21 cellular contexts compared by ENCODE assay signal in the genomic region with DNA sequence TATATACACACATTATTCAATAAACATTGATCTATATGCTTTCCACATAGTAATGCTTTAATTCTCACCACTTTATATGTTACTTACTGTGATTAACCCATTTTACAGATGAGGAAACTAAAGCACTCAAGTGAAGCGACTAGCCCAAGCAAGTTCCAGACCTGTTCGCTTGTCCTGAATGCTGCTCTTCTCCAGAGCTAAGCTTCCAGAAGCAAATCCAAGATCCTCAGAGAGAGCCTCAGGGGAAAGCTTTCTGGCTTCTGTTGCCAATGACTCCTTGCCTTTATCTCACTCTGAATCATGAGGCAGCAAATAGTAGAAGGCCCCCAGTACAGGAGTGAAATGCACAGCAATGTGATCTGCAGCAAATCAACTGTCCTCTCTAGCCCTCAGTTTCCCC. TPM values are rescaled to one million over a fixed set of nuclear protein-coding genes. Genes with fewer than 3 reads are reported as not detected.
DNase-seq lines count a peak whose midpoint lies in the region; ATAC-seq and TF ChIP-seq lines count a peak whose summit lies in the region.
"Had no signal": no experiment of that assay in that cellular context is flagged by ENCODE, and none has a peak within 500 bp of the region (broad histone marks: within the 10 kb centered on the region; RNA-seq: fewer than 3 reads in every experiment).

No MANE protein-coding gene starts in this region.

- H4K20me1 ChIP-seq in KMS-11 (ENCODE audit: insufficient read depth) = no peaks in the 10 kb centered on the region

- H3K23ac ChIP-seq in mesenchymal stem cell (ENCODE audit: low read length in 2 of 2) (no peak overlapping the region), trophoblast cell (ENCODE audit: low read length) (no peak overlapping the region)

- H3K4me3 Mint-ChIP-seq in activated CD8-positive, alpha-beta T cell treated with anti-CD3 and anti-CD28 coated beads for 36 hours = no peak overlapping the region
- no peak overlapping the region for H3K4me3 Mint-ChIP-seq in activated CD8-positive, alpha-beta T cell treated with anti-CD3 and anti-CD28 coated beads, Interleukin-2, amount 10 ng/mL, durations not matched to agents 7 days and 5 days
- H3K4me3 Mint-ChIP-seq: activated T-cell treated with anti-CD3 and anti-CD28 coated beads, Interleukin-2, amount 50 U/mL, for 24 hours; B cell; nephron progenitor cell had no signal

- WGBS in mesenchymal stem cell = 97% methylated on average over 2 of the region's 2 CpGs
- no CpG with 5 or more reads among the region's 2 CpGs for WGBS in trophoblast cell (ENCODE audit: extremely low coverage, insufficient coverage, insufficient read length)

- no peak for DNase-seq in activated CD8-positive, alpha-beta T cell treated with anti-CD3 and anti-CD28 coated beads for 36 hours
- no peak for DNase-seq in activated CD8-positive, alpha-beta T cell treated with anti-CD3 and anti-CD28 coated beads, Interleukin-2, amount 10 ng/mL, durations not matched to agents 7 days and 5 days
- DNase-seq in breast epithelium (ENCODE audit: low spot score in 2 of 2) (no peak), mesenchymal stem cell (no peak), DMS153 (lab: John Stamatoyannopoulos, UW) (no peak), NCI-H345 (lab: John Stamatoyannopoulos, UW) (no peak), trophoblast cell (no peak)
- DNase-seq: activated CD4-positive, alpha-beta T cell treated with anti-CD3 and anti-CD28 coated beads for 48 hours; activated T-cell treated with anti-CD3 and anti-CD28 coated beads, Interleukin-2, amount 50 U/mL, for 24 hours; cerebellar nuclear complex; effector memory CD4-positive, alpha-beta T cell; hypothalamus; NCI-H1417; nephron progenitor cell; NK-92 treated with Interleukin-12 subunit alpha and Interleukin-12 subunit beta, amount 100 ng/mL, for 24 hours; RPMI8226; stimulated activated CD4-positive, alpha-beta T cell treated with anti-CD3 and anti-CD28 coated beads, Interleukin-4, amount 100 ng/mL, for 24 hours had no signal

- TF ChIP-seq POLR2A in breast epithelium (IDR thresholded peaks at IDR 0.05) = no peak

- H2AFZ ChIP-seq in KMS-11 (ENCODE audit: low read depth) (no peak overlapping the region), mesenchymal stem cell (ENCODE audit: low read depth, low read length) (no peak overlapping the region), trophoblast cell (ENCODE audit: insufficient read depth, low read length, poor library complexity) (no peak overlapping the region)

- TF ChIP-seq CTCF in activated CD8-positive, alpha-beta T cell treated with anti-CD3 and anti-CD28 coated beads for 36 hours (IDR thresholded peaks at IDR 0.05) = no peak
- TF ChIP-seq CTCF in KMS-11 (conservative IDR thresholded peaks at IDR 0.05; ENCODE audit: low read depth, low read length) (no peak), breast epithelium (IDR thresholded peaks at IDR 0.05) (no peak)

- CTCF ChIA-PET in activated CD8-positive, alpha-beta T cell treated with anti-CD3 and anti-CD28 coated beads for 36 hours (lab: Charles Lee) = interaction anchor here (1.2 kb wide), 1 partner anchor 19 kb away, joined by 4 read pairs; no protein-coding TSS in a partner anchor
- CTCF ChIA-PET in activated CD8-positive, alpha-beta T cell treated with anti-CD3 and anti-CD28 coated beads, Interleukin-2, amount 10 ng/mL, durations not matched to agents 7 days and 5 days (lab: Charles Lee) = no interaction called here

- no peaks in the 10 kb centered on the region for H3K27me3 Mint-ChIP-seq in activated CD8-positive, alpha-beta T cell treated with anti-CD3 and anti-CD28 coated beads for 36 hours
- H3K27me3 Mint-ChIP-seq in activated CD8-positive, alpha-beta T cell treated with anti-CD3 and anti-CD28 coated beads, Interleukin-2, amount 10 ng/mL, durations not matched to agents 7 days and 5 days (ENCODE audit: low read depth) = no peaks in the 10 kb centered on the region
- H3K27me3 Mint-ChIP-seq: activated T-cell treated with anti-CD3 and anti-CD28 coated beads, Interleukin-2, amount 50 U/mL, for 24 hours; B cell; progenitor cell of endocrine pancreas had no signal

- peaks cover 100% of the 10 kb centered on the region for H3K4me1 ChIP-seq in KMS-11 (ENCODE audit: low read depth, poor library complexity, severe bottlenecking)
- H3K4me1 ChIP-seq in breast epithelium = peaks cover 3 to 17% of the 10 kb centered on the region in 2 donors
- peaks cover 36% of the 10 kb centered on the region for H3K4me1 ChIP-seq in mesenchymal stem cell (ENCODE audit: control insufficient read depth, insufficient read depth, low read depth, low read length)
- peaks cover 24 to 36% of the 10 kb centered on the region in 2 experiments for H3K4me1 ChIP-seq in trophoblast cell (ENCODE audit: control insufficient read depth in 1 of 2, insufficient read depth in 2 of 2, low read length in 2 of 2)

- H3K14ac ChIP-seq in mesenchymal stem cell (ENCODE audit: low read length in 2 of 2) (no peak overlapping the region), trophoblast cell (ENCODE audit: low read length) (no peak overlapping the region)

- H3K4me2 ChIP-seq in KMS-11 = peak overlapping the region; percentile 54
- no peak overlapping the region for H3K4me2 ChIP-seq in mesenchymal stem cell (ENCODE audit: low read length, poor library complexity, severe bottlenecking)
- no peak overlapping the region for H3K4me2 ChIP-seq in trophoblast cell (ENCODE audit: low read length)

- H3K79me2 ChIP-seq in KMS-11 (ENCODE audit: insufficient read depth, low read depth) (peaks cover 51% of the 10 kb centered on the region), trophoblast cell (ENCODE audit: control insufficient read depth, insufficient read depth, low read length, poor library complexity) (peaks cover 4% of the 10 kb centered on the region)

- H2BK15ac ChIP-seq in mesenchymal stem cell (ENCODE audit: low read depth, poor library complexity, severe bottlenecking) = no peak overlapping the region

- peak overlapping the region; percentile 72 for H3K27ac Mint-ChIP-seq in activated CD8-positive, alpha-beta T cell treated with anti-CD3 and anti-CD28 coated beads for 36 hours
- no peak overlapping the region for H3K27ac Mint-ChIP-seq in activated CD8-positive, alpha-beta T cell treated with anti-CD3 and anti-CD28 coated beads, Interleukin-2, amount 10 ng/mL, durations not matched to agents 7 days and 5 days
- H3K27ac Mint-ChIP-seq: B cell, nephron progenitor cell, progenitor cell of endocrine pancreas had no signal

- intact Hi-C loops in activated CD8-positive, alpha-beta T cell treated with anti-CD3 and anti-CD28 coated beads for 36 hours (cut with micrococcal nuclease) = no loop called here
- intact Hi-C loops in breast epithelium (cut with DNase I; ENCODE audit: low total_unique reads) = no loop called here

- peak overlapping the region; percentile 40; the same call in 1 of the 2 replicates for H3K9ac ChIP-seq in KMS-11
- peak overlapping the region; percentile 53 for H3K9ac ChIP-seq in mesenchymal stem cell (ENCODE audit: low read length)
- H3K9ac ChIP-seq in trophoblast cell (ENCODE audit: low read length) = no peak overlapping the region

- H3K4me1 Mint-ChIP-seq in activated CD8-positive, alpha-beta T cell treated with anti-CD3 and anti-CD28 coated beads for 36 hours (ENCODE audit: low read depth) = peaks cover 51% of the 10 kb centered on the region
- H3K4me1 Mint-ChIP-seq in activated CD8-positive, alpha-beta T cell treated with anti-CD3 and anti-CD28 coated beads, Interleukin-2, amount 10 ng/mL, durations not matched to agents 7 days and 5 days (ENCODE audit: low read depth) = peaks cover 58% of the 10 kb centered on the region

- H3K27ac ChIP-seq in KMS-11 (peak overlapping the region; percentile 99), breast epithelium (peak overlapping the region; percentile 39 to 77), mesenchymal stem cell (ENCODE audit: low read length, poor library complexity, severe bottlenecking) (no peak overlapping the region), trophoblast cell (ENCODE audit: low read depth, low read length) (no peak overlapping the region)
- H3K27ac ChIP-seq: 22Rv1 had no signal

- H2BK12ac ChIP-seq in mesenchymal stem cell (ENCODE audit: low read length in 2 of 2) = no peak overlapping the region
- H2BK12ac ChIP-seq in trophoblast cell (ENCODE audit: low read length) = no peak overlapping the region

- no peak overlapping the region for H2BK120ac ChIP-seq in mesenchymal stem cell (ENCODE audit: low read depth, low read length)
- no peak overlapping the region for H2BK120ac ChIP-seq in trophoblast cell (ENCODE audit: insufficient read depth, low read length, poor library complexity)

- H4K91ac ChIP-seq in mesenchymal stem cell (ENCODE audit: low read length) (no peak overlapping the region), trophoblast cell (ENCODE audit: low read depth, low read length) (no peak overlapping the region)

- no peak overlapping the region for H4K12ac ChIP-seq in trophoblast cell (ENCODE audit: low read depth, low read length)

- POLR2A ChIA-PET in activated CD8-positive, alpha-beta T cell treated with anti-CD3 and anti-CD28 coated beads for 36 hours (lab: Charles Lee) = no interaction called here
- POLR2A ChIA-PET in activated CD8-positive, alpha-beta T cell treated with anti-CD3 and anti-CD28 coated beads, Interleukin-2, amount 10 ng/mL, durations not matched to agents 7 days and 5 days (lab: Charles Lee) = interaction anchor here (1.2 kb wide), 1 partner anchor 20 kb away, joined by 4 read pairs; no protein-coding TSS in a partner anchor

- no peak overlapping the region for H3K18ac ChIP-seq in mesenchymal stem cell (ENCODE audit: low read depth in 1 of 2, low read length in 2 of 2)
- no peak overlapping the region for H3K18ac ChIP-seq in trophoblast cell (ENCODE audit: low read length)

- H2BK5ac ChIP-seq in mesenchymal stem cell (ENCODE audit: low read depth, low read length, poor library complexity, severe bottlenecking) = no peak overlapping the region
- H2BK5ac ChIP-seq in trophoblast cell (ENCODE audit: low read depth, low read length, poor library complexity) = no peak overlapping the region

- H3K36me3 ChIP-seq in KMS-11 (ENCODE audit: insufficient read depth) = no peaks in the 10 kb centered on the region
- H3K36me3 ChIP-seq in breast epithelium = peaks cover 4% of the 10 kb centered on the region
- peaks cover 26 to 37% of the 10 kb centered on the region in 2 experiments for H3K36me3 ChIP-seq in mesenchymal stem cell (ENCODE audit: control insufficient read depth in 1 of 2, insufficient read depth in 2 of 2, low read depth in 1 of 2, low read length in 2 of 2)
- H3K36me3 ChIP-seq in trophoblast cell (ENCODE audit: control insufficient read depth in 1 of 2, insufficient read depth in 2 of 2, low read length in 2 of 2) = peaks cover 9 to 19% of the 10 kb centered on the region in 2 experiments

- H3K4me3 ChIP-seq in KMS-11 (IDR thresholded peaks at IDR 0.05; ENCODE audit: insufficient read depth, low read depth, low read length) = no peak overlapping the region
- H3K4me3 ChIP-seq in breast epithelium = no peak overlapping the region
- peak overlapping the region in 1 of 2 experiments; percentile 5 for H3K4me3 ChIP-seq in mesenchymal stem cell (ENCODE audit: insufficient read depth in 1 of 2, low read depth in 1 of 2, low read length in 2 of 2)
- H3K4me3 ChIP-seq in trophoblast cell (ENCODE audit: low read depth, low read length) = no peak overlapping the region

- H3K27me3 ChIP-seq in KMS-11 (ENCODE audit: insufficient read depth, low read depth) (no peaks in the 10 kb centered on the region), breast epithelium (no peaks in the 10 kb centered on the region), mesenchymal stem cell (ENCODE audit: control insufficient read depth in 1 of 2, insufficient read depth in 1 of 2, low read length in 2 of 2) (no peaks in the 10 kb centered on the region), trophoblast cell (ENCODE audit: insufficient read depth, low read length) (no peaks in the 10 kb centered on the region)

- H2AK5ac ChIP-seq in mesenchymal stem cell (ENCODE audit: low read length, severe bottlenecking) (no peak overlapping the region), trophoblast cell (ENCODE audit: low read length) (no peak overlapping the region)

- H3K36me3 Mint-ChIP-seq in activated CD8-positive, alpha-beta T cell treated with anti-CD3 and anti-CD28 coated beads for 36 hours (ENCODE audit: low read depth) = peaks cover 48% of the 10 kb centered on the region
- peaks cover 64% of the 10 kb centered on the region for H3K36me3 Mint-ChIP-seq in activated CD8-positive, alpha-beta T cell treated with anti-CD3 and anti-CD28 coated beads, Interleukin-2, amount 10 ng/mL, durations not matched to agents 7 days and 5 days (ENCODE audit: low read depth)

- H3K4ac ChIP-seq in mesenchymal stem cell (ENCODE audit: low read depth in 1 of 2, low read length in 2 of 2) = no peak overlapping the region
- H3K4ac ChIP-seq in trophoblast cell (ENCODE audit: low read depth, low read length) = no peak overlapping the region

- H3K9me3 ChIP-seq in breast epithelium = no peaks in the 10 kb centered on the region
- no peaks in the 10 kb centered on the region for H3K9me3 ChIP-seq in mesenchymal stem cell (ENCODE audit: control insufficient read depth, low read length)
- H3K9me3 ChIP-seq in trophoblast cell (ENCODE audit: insufficient read depth, low read depth, low read length) = no peaks in the 10 kb centered on the region

- no peaks in the 10 kb centered on the region for H3K9me3 Mint-ChIP-seq in activated CD8-positive, alpha-beta T cell treated with anti-CD3 and anti-CD28 coated beads for 36 hours
- no peaks in the 10 kb centered on the region for H3K9me3 Mint-ChIP-seq in activated CD8-positive, alpha-beta T cell treated with anti-CD3 and anti-CD28 coated beads, Interleukin-2, amount 10 ng/mL, durations not matched to agents 7 days and 5 days (ENCODE audit: insufficient read depth)
- H3K9me3 Mint-ChIP-seq: activated T-cell treated with anti-CD3 and anti-CD28 coated beads, Interleukin-2, amount 50 U/mL, for 24 hours; nephron progenitor cell had no signal

- H4K8ac ChIP-seq in mesenchymal stem cell (ENCODE audit: low read length) = no peak overlapping the region
- H4K8ac ChIP-seq in trophoblast cell (ENCODE audit: low read depth, low read length) = no peak overlapping the region

- H3K79me1 ChIP-seq in mesenchymal stem cell (replicated peaks; ENCODE audit: low read length, poor library complexity, severe bottlenecking) (peaks cover 34% of the 10 kb centered on the region), trophoblast cell (ENCODE audit: low read length) (peaks cover 15% of the 10 kb centered on the region)

- no peak for ATAC-seq in activated CD8-positive, alpha-beta T cell treated with anti-CD3 and anti-CD28 coated beads for 36 hours
- no peak for ATAC-seq in activated CD8-positive, alpha-beta T cell treated with anti-CD3 and anti-CD28 coated beads, Interleukin-2, amount 10 ng/mL, durations not matched to agents 7 days and 5 days

RNA-seq across cellular contexts. Expression of a gene that starts 32.2 kb away (rescaled TPM):
- total RNA-seq in activated CD8-positive, alpha-beta T cell treated with anti-CD3 and anti-CD28 coated beads for 36 hours = 10 to 100 TPM; 96.5 to 97.0 TPM
- 100 to 1,000 TPM; 102 to 106 TPM for total RNA-seq in activated CD8-positive, alpha-beta T cell treated with anti-CD3 and anti-CD28 coated beads, Interleukin-2, amount 10 ng/mL, durations not matched to agents 7 days and 5 days
- total RNA-seq in breast epithelium = 10 to 100 TPM; 61.1 to 89.5 (median 89.0) TPM
- 48.5 TPM for polyA plus RNA-seq in mesenchymal stem cell (2013, experiment 1 of 2)
- polyA plus RNA-seq in mesenchymal stem cell (2013, experiment 2 of 2) = 47.3 TPM
- polyA plus RNA-seq in trophoblast cell (2013) = 48.2 and 48.7 TPM in 2 replicates

Comparison
In these comparisons a context has a peak if more than half of its experiments do, and no peak if none do; other contexts are left out.
1. H3K27ac ChIP-seq: peak in KMS-11 (single experiment) and breast epithelium (2 of 2); none in mesenchymal stem cell (single experiment) and trophoblast cell (single experiment).